In the genomic region with DNA sequence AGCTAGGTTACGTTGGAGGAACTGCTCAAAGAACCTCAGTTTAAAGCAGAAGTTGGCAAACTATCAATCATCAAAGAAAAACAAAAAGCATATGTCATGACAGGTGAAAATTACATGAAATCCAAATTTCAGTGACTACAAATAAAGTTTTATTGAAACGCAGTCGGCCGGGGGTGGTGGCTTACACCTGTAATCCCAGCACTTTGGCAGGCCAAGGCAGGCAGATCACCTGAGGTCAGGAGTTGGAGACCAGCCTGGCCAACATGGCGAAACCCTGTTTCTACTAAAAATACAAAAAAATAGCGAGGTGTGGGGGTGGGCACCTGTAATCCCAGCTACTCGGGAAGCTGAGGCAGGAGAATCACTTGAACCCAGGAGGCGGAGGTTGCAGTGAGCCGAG, we compare ENCODE assay signal across 1 cellular context. TPM values are rescaled to one million over a fixed set of nuclear protein-coding genes. Genes with fewer than 3 reads are reported as not detected.
"Had no signal": no experiment of that assay in that cellular context is flagged by ENCODE, and none has a peak within 500 bp of the region (broad histone marks: within the 10 kb centered on the region; RNA-seq: fewer than 3 reads in every experiment).

No MANE protein-coding gene starts in this region.

RNA-seq across cellular contexts. Expression of gene ABCC6, which starts 2.8 kb away (rescaled TPM):
- polyA plus RNA-seq: keratinocyte had no signal
